In genomic region chr16:75529056-75529905, GRCh38 we compare ENCODE assay signal across 18 cellular contexts. TPM values are rescaled to one million over a fixed set of nuclear protein-coding genes. Genes with fewer than 3 reads are reported as not detected.
DNase-seq lines count a peak whose midpoint lies in the region; ATAC-seq, FAIRE-seq and TF ChIP-seq lines count a peak whose summit lies in the region.
"Had no signal": no experiment of that assay in that cellular context is flagged by ENCODE, and none has a peak within 500 bp of the region (broad histone marks: within the 10 kb centered on the region; RNA-seq: fewer than 3 reads in every experiment).

No MANE protein-coding gene starts in this region.

- H2AFZ ChIP-seq in GM23338, result peak overlapping the region; percentile 28; the same call in 1 of the 2 replicates
- no peak overlapping the region for H2AFZ ChIP-seq in mesenchymal stem cell (ENCODE audit: low read depth, low read length)

- peak; percentile 32 for ATAC-seq in GM23338
- no peak for ATAC-seq in GM19324 (IDR thresholded peaks at IDR 0.05; ENCODE audit: low FRiP score, unreplicated experiment)
- ATAC-seq in HG03039 (IDR thresholded peaks at IDR 0.05; ENCODE audit: unreplicated experiment), result no peak
- ATAC-seq: CD8-positive, alpha-beta T cell had no signal

- no peaks in the 10 kb centered on the region for H3K4me1 ChIP-seq in GM23338 (ENCODE audit: insufficient read depth)
- no peaks in the 10 kb centered on the region for H3K4me1 ChIP-seq in colonic mucosa
- H3K4me1 ChIP-seq in mesenchymal stem cell (ENCODE audit: control insufficient read depth, insufficient read depth, low read depth, low read length), result peaks cover 2% of the 10 kb centered on the region
- peaks cover 3 to 19% (median 10%) of the 10 kb centered on the region in 4 donors for H3K4me1 ChIP-seq in transverse colon

- intact Hi-C loops in colonic mucosa (cut with DNase I) (no loop called here), transverse colon (cut with DNase I; ENCODE audit: low total_unique reads) (no loop called here)

- TF ChIP-seq CTCF in GM23338 (conservative IDR thresholded peaks at IDR 0.05; ENCODE audit: low read depth in 2 of 2), result no peak
- TF ChIP-seq CTCF in colonic mucosa (IDR thresholded peaks at IDR 0.05), result no peak
- no peak for TF ChIP-seq CTCF in transverse colon (IDR thresholded peaks at IDR 0.05)

- no peaks in the 10 kb centered on the region for H3K36me3 ChIP-seq in GM23338 (ENCODE audit: insufficient read depth)
- H3K36me3 ChIP-seq in colonic mucosa, result no peaks in the 10 kb centered on the region
- H3K36me3 ChIP-seq in mesenchymal stem cell (ENCODE audit: control insufficient read depth in 1 of 2, insufficient read depth in 2 of 2, low read depth in 1 of 2, low read length in 2 of 2), result no peaks in the 10 kb centered on the region
- H3K36me3 ChIP-seq in transverse colon, result no peaks in the 10 kb centered on the region

- H3K4me3 ChIP-seq in GM23338, result no peak overlapping the region
- H3K4me3 ChIP-seq in colonic mucosa, result no peak overlapping the region
- H3K4me3 ChIP-seq in mesenchymal stem cell (ENCODE audit: insufficient read depth in 1 of 2, low read depth in 1 of 2, low read length in 2 of 2), result no peak overlapping the region
- H3K4me3 ChIP-seq in transverse colon, result no peak overlapping the region

- H3F3A ChIP-seq in GM23338 (replicated peaks; ENCODE audit: low read depth), result no peaks in the 10 kb centered on the region

- no peak overlapping the region for H3K18ac ChIP-seq in mesenchymal stem cell (ENCODE audit: low read depth in 1 of 2, low read length in 2 of 2)

- H3K36me3 Mint-ChIP-seq in GM23338 (ENCODE audit: low read depth), result no peaks in the 10 kb centered on the region
- H3K36me3 Mint-ChIP-seq: CD14-positive monocyte; CD8-positive, alpha-beta T cell had no signal

- H3K27me3 ChIP-seq in GM23338 (ENCODE audit: insufficient read depth), result no peaks in the 10 kb centered on the region
- no peaks in the 10 kb centered on the region for H3K27me3 ChIP-seq in colonic mucosa
- peaks cover 14 to 16% of the 10 kb centered on the region in 2 experiments for H3K27me3 ChIP-seq in mesenchymal stem cell (ENCODE audit: control insufficient read depth in 1 of 2, insufficient read depth in 1 of 2, low read length in 2 of 2)
- no peaks in the 10 kb centered on the region for H3K27me3 ChIP-seq in transverse colon

- no peaks in the 10 kb centered on the region for H3K79me1 ChIP-seq in mesenchymal stem cell (replicated peaks; ENCODE audit: low read length, poor library complexity, severe bottlenecking)

- WGBS in mesenchymal stem cell, result 97% methylated on average over 81 of the region's 81 CpGs
- WGBS in transverse colon (ENCODE audit: low coverage in 1 of 2), 2 donors, result 98% methylated on average over 66 of the region's 81 CpGs; no CpG with 5 or more reads in 1 of the 2 donors

- H3K9me3 Mint-ChIP-seq in GM23338, result peaks cover 3% of the 10 kb centered on the region; the same call in 1 of the 3 replicates
- H3K9me3 Mint-ChIP-seq: CD8-positive, alpha-beta T cell had no signal

- TF ChIP-seq POLR2A in transverse colon (IDR thresholded peaks at IDR 0.05) (no peak), H54 (IDR thresholded peaks at IDR 0.05; ENCODE audit: low read depth, low read length) (no peak)

- H4K91ac ChIP-seq in mesenchymal stem cell (ENCODE audit: low read length), result peak overlapping the region; percentile 37

- peaks cover 14% of the 10 kb centered on the region for H3K27me3 Mint-ChIP-seq in GM23338 (ENCODE audit: insufficient read depth, low read depth, poor library complexity)

- no peak overlapping the region for H3K4me2 ChIP-seq in GM23338
- no peak overlapping the region for H3K4me2 ChIP-seq in mesenchymal stem cell (ENCODE audit: low read length, poor library complexity, severe bottlenecking)

- no peak overlapping the region for H3K4me3 Mint-ChIP-seq in GM23338
- H3K4me3 Mint-ChIP-seq: CD14-positive monocyte; CD8-positive, alpha-beta T cell had no signal

- no peaks in the 10 kb centered on the region for H3K9me2 ChIP-seq in GM23338 (ENCODE audit: insufficient read depth)

- no peak overlapping the region for H2BK120ac ChIP-seq in mesenchymal stem cell (ENCODE audit: low read depth, low read length)

- no peak for TF ChIP-seq EP300 in transverse colon (IDR thresholded peaks at IDR 0.05; ENCODE audit: low read depth)

- H3K4me1 Mint-ChIP-seq in GM23338, result 0 out of 3 replicates have a peak, but pooled peaks cover 5% of the 10 kb centered on the region
- H3K4me1 Mint-ChIP-seq: CD14-positive monocyte had no signal

- H3K14ac ChIP-seq in mesenchymal stem cell (ENCODE audit: low read length in 2 of 2), result no peak overlapping the region

- no peak overlapping the region for H2AK5ac ChIP-seq in mesenchymal stem cell (ENCODE audit: low read length, severe bottlenecking)

- no peak overlapping the region for H3K23ac ChIP-seq in mesenchymal stem cell (ENCODE audit: low read length in 2 of 2)

- no peaks in the 10 kb centered on the region for H4K20me1 ChIP-seq in GM23338 (replicated peaks; ENCODE audit: insufficient read depth)

- H2BK15ac ChIP-seq in mesenchymal stem cell (ENCODE audit: low read depth, poor library complexity, severe bottlenecking), result no peak overlapping the region

- H3K79me2 ChIP-seq in GM23338 (replicated peaks; ENCODE audit: insufficient read depth), result no peaks in the 10 kb centered on the region

- no peak overlapping the region for H3K9ac ChIP-seq in colonic mucosa (ENCODE audit: low read depth in 2 of 2, low read length in 2 of 2)
- H3K9ac ChIP-seq in mesenchymal stem cell (ENCODE audit: low read length), result no peak overlapping the region

- H3K27ac Mint-ChIP-seq in GM23338, result no peak overlapping the region
- H3K27ac Mint-ChIP-seq: CD8-positive, alpha-beta T cell had no signal

- no peak overlapping the region for H4K8ac ChIP-seq in mesenchymal stem cell (ENCODE audit: low read length)

- no peak for DNase-seq in GM23338 (ENCODE audit: low spot score)
- DNase-seq in colonic mucosa, result no peak
- DNase-seq in mesenchymal stem cell, result no peak
- DNase-seq in transverse colon, result no peak
- no peak for DNase-seq in NCI-H1092 treated with DMSO at 0.1 percent for 48 hours (lab: John Stamatoyannopoulos, UW)
- DNase-seq in H54 (ENCODE audit: insufficient read length, low spot score), result no peak
- DNase-seq: CD8-positive, alpha-beta T cell; COR-L47; DND-41; GDM1; H7 had no signal

- no peak for FAIRE-seq in H54 (lab: Jason Lieb, UNC)
- FAIRE-seq: GM12892, GM19239, HTR-8/SVneo had no signal

- H2BK12ac ChIP-seq in mesenchymal stem cell (ENCODE audit: low read length in 2 of 2), result no peak overlapping the region

- in situ Hi-C loops in transverse colon (cut with MboI; ENCODE audit: low pct_ligation_motif_present in 1 of 4, low pct_unique_long_range_greater_than_20kb in 1 of 4, low sequenced_read_pairs in 3 of 4), result no loop called here

- no peak overlapping the region for H2BK5ac ChIP-seq in mesenchymal stem cell (ENCODE audit: low read depth, low read length, poor library complexity, severe bottlenecking)

- no peaks in the 10 kb centered on the region for H3K9me3 ChIP-seq in colonic mucosa
- H3K9me3 ChIP-seq in mesenchymal stem cell (ENCODE audit: control insufficient read depth, low read length), result no peaks in the 10 kb centered on the region
- no peaks in the 10 kb centered on the region for H3K9me3 ChIP-seq in transverse colon

- H3K27ac ChIP-seq in GM23338 (ENCODE audit: low read depth), result no peak overlapping the region
- H3K27ac ChIP-seq in colonic mucosa, result peak overlapping the region; percentile 53
- H3K27ac ChIP-seq in mesenchymal stem cell (ENCODE audit: low read length, poor library complexity, severe bottlenecking), result no peak overlapping the region
- peak overlapping the region; percentile 40 to 80 (median 76) for H3K27ac ChIP-seq in transverse colon

- H3K4ac ChIP-seq in mesenchymal stem cell (ENCODE audit: low read depth in 1 of 2, low read length in 2 of 2), result no peak overlapping the region

TF ChIP-seq in GM23338, 12 proteins besides CTCF, POLR2A, EP300 and RAD21 (continues in another document):
- TF ChIP-seq ZNF114 (CRISPR knock-in tag; IDR thresholded peaks at IDR 0.05), result no peak
- no peak for TF ChIP-seq POLR2AphosphoS5 (IDR thresholded peaks at IDR 0.05; ENCODE audit: low read depth)
- TF ChIP-seq STAT1 (IDR thresholded peaks at IDR 0.05; ENCODE audit: unreplicated experiment), result no peak

RNA-seq across cellular contexts. Expression of gene CHST5, which starts 6.6 kb away (rescaled TPM):
- not detected in 2 replicates for total RNA-seq in GM23338 (2014; rRNA removed; shearing (Covaris generic))
- not detected in 2 replicates for polyA plus RNA-seq in GM23338 (2016; fragmentation: Nextera tagmentation; extraction: Ambion mirVana)
- total RNA-seq in colonic mucosa, result 100 to 1,000 TPM; 107 to 142 TPM
- 0.06 TPM for polyA plus RNA-seq in mesenchymal stem cell (2013, experiment 1 of 2)
- polyA plus RNA-seq in mesenchymal stem cell (2013, experiment 2 of 2), result 0.03 TPM
- 10 to 100 TPM; 17.6 to 52.0 (median 33.8) TPM for total RNA-seq in transverse colon
- total RNA-seq: CD8-positive, alpha-beta T cell had no signal
- polyA plus RNA-seq: BJ, CD14-positive monocyte had no signal

RNA-seq across cellular contexts. Expression of gene TMEM231, which starts 26.8 kb away (rescaled TPM):
- total RNA-seq in GM23338 (2014; rRNA removed; shearing (Covaris generic)), result 9.3 and 19.9 TPM in 2 replicates
- polyA plus RNA-seq in GM23338 (2016; fragmentation: Nextera tagmentation; extraction: Ambion mirVana), result 4.9 and 5.3 TPM in 2 replicates
- 1 to 10 TPM; 4.7 to 6.3 TPM for total RNA-seq in colonic mucosa
- polyA plus RNA-seq in mesenchymal stem cell (2013, experiment 1 of 2), result 14.5 TPM
- 17.1 TPM for polyA plus RNA-seq in mesenchymal stem cell (2013, experiment 2 of 2)
- total RNA-seq in transverse colon, result 10 to 100 TPM in 1 of 4 donors, 1 to 10 TPM in 3; 1.5 to 12.5 (median 5.3) TPM

RNA-seq across cellular contexts. Expression of gene CHST6, which starts 34.0 kb away (rescaled TPM):
- total RNA-seq in GM23338 (2014; rRNA removed; shearing (Covaris generic)), result 13.2 and 22.2 TPM in 2 replicates
- 2.7 and 3.3 TPM in 2 replicates for polyA plus RNA-seq in GM23338 (2016; fragmentation: Nextera tagmentation; extraction: Ambion mirVana)
- total RNA-seq in colonic mucosa (1 to 10 TPM; 2.7 to 5.6 TPM), transverse colon (1 to 10 TPM; 1.7 to 3.7 (median 2.9) TPM)
- 0.26 TPM for polyA plus RNA-seq in mesenchymal stem cell (2013, experiment 1 of 2)
- 0.32 TPM for polyA plus RNA-seq in mesenchymal stem cell (2013, experiment 2 of 2)
- total RNA-seq: CD8-positive, alpha-beta T cell had no signal
- polyA plus RNA-seq: CD14-positive monocyte had no signal

RNA-seq across cellular contexts. Expression of gene GABARAPL2, which starts 36.9 kb away (rescaled TPM):
- 47.8 and 71.7 TPM in 2 replicates for total RNA-seq in GM23338 (2014; rRNA removed; shearing (Covaris generic))
- 121 and 130 TPM in 2 replicates for polyA plus RNA-seq in GM23338 (2016; fragmentation: Nextera tagmentation; extraction: Ambion mirVana)
- total RNA-seq in colonic mucosa (100 to 1,000 TPM in 1 of 2 donors, 10 to 100 TPM in 1; 73.5 to 111 TPM), transverse colon (100 to 1,000 TPM in 1 of 4 donors, 10 to 100 TPM in 3; 40.0 to 128 (median 81.3) TPM)
- 86.7 TPM for polyA plus RNA-seq in mesenchymal stem cell (2013, experiment 1 of 2)
- 91.2 TPM for polyA plus RNA-seq in mesenchymal stem cell (2013, experiment 2 of 2)

Comparison
In these comparisons a context has a peak if more than half of its experiments do, and no peak if none do; other contexts are left out.
1. H3K27ac ChIP-seq: peak in colonic mucosa (single experiment) and transverse colon (4 of 4); none in GM23338 (single experiment) and mesenchymal stem cell (single experiment).
2. RNA of gene CHST5, which starts 6.6 kb away (total RNA-seq): 107 to 142 TPM in colonic mucosa and 17.6 to 52.0 TPM in transverse colon; not detected in GM23338; every median in the first group is over 10 times any median in the second.